ENCODE assay signal across 26 cellular contexts in the genomic region with DNA sequence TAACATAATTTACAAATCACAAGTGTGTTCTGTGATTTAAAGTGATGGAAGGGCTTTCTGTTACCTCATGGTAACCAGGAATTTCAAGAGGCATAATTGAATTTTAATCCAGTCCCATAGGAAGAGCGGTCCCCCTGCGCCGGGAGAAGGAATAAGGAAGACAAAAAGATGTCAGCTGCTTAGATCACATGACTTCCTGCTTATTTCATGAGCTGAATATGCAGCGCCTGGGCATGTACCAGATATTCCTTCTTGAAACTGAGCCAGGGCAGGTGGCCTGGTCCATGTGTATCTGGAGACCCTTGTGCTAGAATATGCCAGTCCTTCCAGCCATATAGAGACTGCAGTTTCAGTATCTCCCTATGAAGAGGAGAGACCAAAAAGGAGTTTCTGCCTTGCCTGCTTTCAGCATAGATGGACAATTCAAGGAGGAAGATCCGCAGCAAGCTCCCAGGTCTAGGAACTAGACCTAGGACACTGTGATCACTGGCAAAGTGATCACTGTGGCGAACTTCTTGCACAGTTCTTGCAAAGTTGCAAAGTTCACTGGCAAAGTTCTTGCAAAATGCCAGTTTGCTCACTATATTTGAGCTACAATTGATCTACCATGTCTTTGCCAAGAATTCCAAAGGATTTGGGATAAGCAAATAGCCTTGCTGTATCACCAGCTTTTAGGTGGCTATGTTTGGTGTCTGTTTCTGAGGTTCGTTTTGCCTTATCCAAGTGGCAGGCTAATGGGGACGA.
"Had no signal": no experiment of that assay in that cellular context is flagged by ENCODE, and none has a peak within 500 bp of the region (broad histone marks: within the 10 kb centered on the region; RNA-seq: fewer than 3 reads in every experiment).

No MANE protein-coding gene starts in this region.

- H3K27ac Mint-ChIP-seq: activated CD4-positive, alpha-beta memory T cell treated with anti-CD3 and anti-CD28 coated beads, Interleukin-2, amount 10 ng/mL, durations not matched to agents 7 days and 5 days; activated CD8-positive, alpha-beta memory T cell treated with anti-CD3 and anti-CD28 coated beads, Interleukin-2, amount 10 ng/mL, durations not matched to agents 7 days and 5 days; effector memory CD8-positive, alpha-beta T cell; stimulated activated effector memory CD8-positive, alpha-beta T cell treated with anti-CD3 and anti-CD28 coated beads, Interleukin-12 subunit alpha, Interleukin-12 subunit beta, amount 100 ng/mL, for 72 hours had no signal

- H3K9me3 Mint-ChIP-seq: activated CD4-positive, alpha-beta memory T cell treated with anti-CD3 and anti-CD28 coated beads, Interleukin-2, amount 10 ng/mL, durations not matched to agents 7 days and 5 days; effector memory CD8-positive, alpha-beta T cell; stimulated activated effector memory CD8-positive, alpha-beta T cell treated with anti-CD3 and anti-CD28 coated beads, Interleukin-12 subunit alpha, Interleukin-12 subunit beta, amount 100 ng/mL, for 72 hours had no signal

- H3K9me3 ChIP-seq: ascending aorta, mucosa of descending colon, pancreas, stomach, transverse colon, uterus had no signal

- H3K27ac ChIP-seq: ascending aorta, brain microvascular endothelial cell, pancreas, skin epidermis, stomach, transverse colon, uterus had no signal

- H3K27me3 Mint-ChIP-seq: activated CD8-positive, alpha-beta memory T cell treated with anti-CD3 and anti-CD28 coated beads, Interleukin-2, amount 10 ng/mL, durations not matched to agents 7 days and 5 days had no signal

- DNase-seq: activated CD4-positive, alpha-beta memory T cell treated with anti-CD3 and anti-CD28 coated beads, Interleukin-2, amount 10 ng/mL, durations not matched to agents 7 days and 5 days; activated CD4-positive, alpha-beta T cell treated with anti-CD3 and anti-CD28 coated beads for 48 hours; activated CD4-positive, CD25-positive, alpha-beta regulatory T cell; activated CD8-positive, alpha-beta memory T cell treated with anti-CD3 and anti-CD28 coated beads, Interleukin-2, amount 10 ng/mL, durations not matched to agents 7 days and 5 days; activated effector memory CD4-positive, alpha-beta T cell treated with anti-CD3 and anti-CD28 coated beads, Interleukin-2, amount 50 U/mL, for 16 hours; activated naive CD4-positive, alpha-beta T cell treated with anti-CD3 and anti-CD28 coated beads, Interleukin-2, amount 50 U/mL, for 16 hours; activated T-cell treated with anti-CD3 and anti-CD28 coated beads for 4 hours; brain microvascular endothelial cell; central memory CD4-positive, alpha-beta T cell; effector memory CD8-positive, alpha-beta T cell; glutamatergic neuron; hippocampal formation; left ventricle myocardium superior; mesenchymal stem cell; mucosa of descending colon; stimulated activated CD4-positive, alpha-beta T cell treated with anti-CD3 and anti-CD28 coated beads, Interleukin-2, amount 100 ng/mL, for 24 hours; stomach; transverse colon; uterus had no signal

- H3K36me3 Mint-ChIP-seq: activated CD8-positive, alpha-beta memory T cell treated with anti-CD3 and anti-CD28 coated beads, Interleukin-2, amount 10 ng/mL, durations not matched to agents 7 days and 5 days; stimulated activated effector memory CD8-positive, alpha-beta T cell treated with anti-CD3 and anti-CD28 coated beads, Interleukin-12 subunit alpha, Interleukin-12 subunit beta, amount 100 ng/mL, for 72 hours had no signal

- H3K27me3 ChIP-seq: ascending aorta, brain microvascular endothelial cell, dorsolateral prefrontal cortex, pancreas, transverse colon, uterus had no signal

- ATAC-seq: activated CD8-positive, alpha-beta memory T cell treated with anti-CD3 and anti-CD28 coated beads, Interleukin-2, amount 10 ng/mL, durations not matched to agents 7 days and 5 days; effector memory CD8-positive, alpha-beta T cell; esophagus mucosa; left ventricle myocardium superior; mucosa of descending colon; right cardiac atrium; stimulated activated effector memory CD8-positive, alpha-beta T cell treated with anti-CD3 and anti-CD28 coated beads, Interleukin-12 subunit alpha, Interleukin-12 subunit beta, amount 100 ng/mL, for 72 hours had no signal

- H3K4me3 ChIP-seq: ascending aorta, dorsolateral prefrontal cortex, mucosa of descending colon, pancreas, skin epidermis, stomach, transverse colon, uterus had no signal

- H3K4me1 Mint-ChIP-seq: stimulated activated effector memory CD8-positive, alpha-beta T cell treated with anti-CD3 and anti-CD28 coated beads, Interleukin-12 subunit alpha, Interleukin-12 subunit beta, amount 100 ng/mL, for 72 hours had no signal

- H3K4me3 Mint-ChIP-seq: activated CD4-positive, alpha-beta memory T cell treated with anti-CD3 and anti-CD28 coated beads, Interleukin-2, amount 10 ng/mL, durations not matched to agents 7 days and 5 days; activated CD8-positive, alpha-beta memory T cell treated with anti-CD3 and anti-CD28 coated beads, Interleukin-2, amount 10 ng/mL, durations not matched to agents 7 days and 5 days; effector memory CD8-positive, alpha-beta T cell; stimulated activated effector memory CD8-positive, alpha-beta T cell treated with anti-CD3 and anti-CD28 coated beads, Interleukin-12 subunit alpha, Interleukin-12 subunit beta, amount 100 ng/mL, for 72 hours had no signal

- H3K36me3 ChIP-seq: ascending aorta, brain microvascular endothelial cell, pancreas, stomach, transverse colon, uterus had no signal
